In the genomic region with DNA sequence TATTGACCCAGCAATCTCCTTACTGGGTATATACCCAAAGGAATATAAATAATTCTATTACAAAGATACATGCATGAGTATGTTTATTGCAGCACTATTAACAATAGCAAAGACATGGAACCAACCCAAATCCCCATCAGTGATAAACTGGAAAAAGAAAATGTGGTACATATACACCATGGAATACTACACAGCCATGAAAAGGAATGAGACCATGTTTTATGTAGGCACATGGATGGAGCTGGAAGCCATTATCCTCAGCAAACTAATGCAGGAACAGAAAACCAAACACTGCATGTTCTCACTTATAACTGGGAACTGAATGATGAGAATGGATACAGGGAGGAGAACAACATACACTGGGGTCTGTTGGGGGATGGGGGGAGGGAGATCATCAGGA, we compare ENCODE assay signal across 5 cellular contexts.
A peak's percentile ranks its signal among the peaks of the same experiment; 100 is the strongest.
DNase-seq lines count a peak whose midpoint lies in the region; ATAC-seq, FAIRE-seq and TF ChIP-seq lines count a peak whose summit lies in the region.
"Not testable (repeated sequence)": the region's sequence is repeated elsewhere in the genome, so short reads cannot be mapped to it uniquely, and the experiment has no call there.

No MANE protein-coding gene starts in this region.

- not testable (repeated sequence) for BruUV-seq in K562 (replicated peaks; lab: Mats Ljungman, UMichigan)

- POLR2A ChIA-PET in HEK293 (lab: Yijun Ruan, JAX); K562 (lab: Yijun Ruan, JAX): not testable (repeated sequence)

- H3K79me2 ChIP-seq in K562 (ENCODE audit: control insufficient read depth, insufficient read depth, low read length): not testable (repeated sequence)

- H3K4me2 ChIP-seq in K562 (ENCODE audit: insufficient read depth, low read length): not testable (repeated sequence)

- FAIRE-seq in GM12892 (lab: Jason Lieb, UNC): peak; percentile 64
- FAIRE-seq in K562 (lab: Jason Lieb, UNC): not testable (repeated sequence)

- H3K36me3 ChIP-seq in HEK293 (ENCODE audit: control insufficient read depth in 2 of 2, insufficient read depth in 1 of 2, low read length in 2 of 2); K562 (ENCODE audit: control insufficient read depth, insufficient read depth, low read length); esophagus muscularis mucosa: not testable (repeated sequence)

- not testable (repeated sequence) for TF ChIP-seq RAD21 in K562 (CRISPR knock-in tag; conservative IDR thresholded peaks at IDR 0.05 in 1 of 2, IDR thresholded peaks at IDR 0.05 in 1 of 2)

- H3K27ac ChIP-seq in HEK293 (ENCODE audit: extremely low read depth, low read depth, low read length); K562 (ENCODE audit: extremely low read depth, low read depth, low read length); esophagus muscularis mucosa (replicated peaks in 1 of 4): not testable (repeated sequence)

- ATAC-seq in SK-N-SH treated with all-trans-retinoic acid at 6 μM for 48 hours, K562: not testable (repeated sequence)

- H3K27me3 ChIP-seq in K562 (ENCODE audit: control insufficient read depth in 2 of 2, insufficient read depth in 2 of 2, low read length in 2 of 2); esophagus muscularis mucosa: not testable (repeated sequence)

- in situ Hi-C loops in K562 (cut with MboI): not testable (repeated sequence)

- TF ChIP-seq CTCF in HEK293 (tag by site-specific recombination; IDR thresholded peaks at IDR 0.05); K562 (IDR thresholded peaks at IDR 0.05 in 2 of 3, conservative IDR thresholded peaks at IDR 0.05 in 1 of 3; ENCODE audit: insufficient read depth in 2 of 3, low read depth in 1 of 3, low read length in 3 of 3); esophagus muscularis mucosa (IDR thresholded peaks at IDR 0.05): not testable (repeated sequence)

- intact Hi-C loops in K562 (cut with micrococcal nuclease); esophagus muscularis mucosa (cut with DNase I): not testable (repeated sequence)

- CTCF ChIA-PET in HEK293 (lab: Yijun Ruan, JAX); K562 (lab: Yijun Ruan, JAX; ENCODE audit: low intra/inter-chr PET ratio): not testable (repeated sequence)

- H3K9ac ChIP-seq in K562 (ENCODE audit: insufficient read depth in 1 of 2, low read depth in 2 of 2, low read length in 2 of 2): not testable (repeated sequence)

- H2AFZ ChIP-seq in K562 (ENCODE audit: low read depth, low read length): not testable (repeated sequence)

- TF ChIP-seq EP300 in K562 (IDR thresholded peaks at IDR 0.05; ENCODE audit: low read length); esophagus muscularis mucosa (IDR thresholded peaks at IDR 0.05): not testable (repeated sequence)

- not testable (repeated sequence) for TF ChIP-seq POLR2A in GM12892 (IDR thresholded peaks at IDR 0.05; ENCODE audit: low read depth, low read length); K562 (conservative IDR thresholded peaks at IDR 0.05); esophagus muscularis mucosa (IDR thresholded peaks at IDR 0.05; ENCODE audit: low read depth)

- H3K9me1 ChIP-seq in K562 (ENCODE audit: control insufficient read depth, insufficient read depth, low read length): not testable (repeated sequence)

- H3K4me1 ChIP-seq in HEK293 (ENCODE audit: control insufficient read depth, insufficient read depth, low read length); K562 (replicated peaks in 1 of 2; ENCODE audit: control insufficient read depth in 2 of 2, insufficient read depth in 2 of 2, low read length in 2 of 2): not testable (repeated sequence)
- peaks cover 8 to 51% (median 36%) of the 10 kb centered on the region in 4 donors for H3K4me1 ChIP-seq in esophagus muscularis mucosa

- H3K9me3 ChIP-seq in HEK293 (ENCODE audit: control insufficient read depth, insufficient read depth, low read depth, low read length); K562 (replicated peaks; ENCODE audit: control insufficient read depth, insufficient read depth, low read depth, low read length); esophagus muscularis mucosa: not testable (repeated sequence)

- DNase-seq in GM12892 (ENCODE audit: insufficient read length); K562 (ENCODE audit: extremely low read depth in 1 of 4, low spot score in 3 of 4): not testable (repeated sequence)
- peak; percentile 34 for DNase-seq in esophagus muscularis mucosa (ENCODE audit: extremely low spot score)

- not testable (repeated sequence) for H4K20me1 ChIP-seq in K562 (replicated peaks; ENCODE audit: control insufficient read depth, insufficient read depth, low read length)

- not testable (repeated sequence) for H3K4me3 ChIP-seq in HEK293 (ENCODE audit: low read depth, low read length); K562; esophagus muscularis mucosa

TF ChIP-seq in HEK293, 187 proteins besides CTCF, POLR2A, EP300 and RAD21:
- TF ChIP-seq ZNF146 (tag by site-specific recombination; IDR thresholded peaks at IDR 0.05): peak; percentile 83

TF ChIP-seq in SK-N-SH treated with all-trans-retinoic acid at 6 μM for 48 hours, 23 proteins besides CTCF, POLR2A, EP300 and RAD21:
- TF ChIP-seq ZNF8 (CRISPR knock-in tag; IDR thresholded peaks at IDR 0.05): peak; percentile 63
TF ChIP-seq in SK-N-SH treated with all-trans-retinoic acid at 6 μM for 48 hours: peak in this region for 1; not testable (repeated sequence) for 22.

TF ChIP-seq in K562, 482 proteins besides CTCF, POLR2A, EP300 and RAD21:
- TF ChIP-seq ZNF146 (CRISPR knock-in tag; IDR thresholded peaks at IDR 0.05; ENCODE audit: unreplicated experiment): peak; percentile 36
